12 cellular contexts compared by ENCODE assay signal in the genomic region with DNA sequence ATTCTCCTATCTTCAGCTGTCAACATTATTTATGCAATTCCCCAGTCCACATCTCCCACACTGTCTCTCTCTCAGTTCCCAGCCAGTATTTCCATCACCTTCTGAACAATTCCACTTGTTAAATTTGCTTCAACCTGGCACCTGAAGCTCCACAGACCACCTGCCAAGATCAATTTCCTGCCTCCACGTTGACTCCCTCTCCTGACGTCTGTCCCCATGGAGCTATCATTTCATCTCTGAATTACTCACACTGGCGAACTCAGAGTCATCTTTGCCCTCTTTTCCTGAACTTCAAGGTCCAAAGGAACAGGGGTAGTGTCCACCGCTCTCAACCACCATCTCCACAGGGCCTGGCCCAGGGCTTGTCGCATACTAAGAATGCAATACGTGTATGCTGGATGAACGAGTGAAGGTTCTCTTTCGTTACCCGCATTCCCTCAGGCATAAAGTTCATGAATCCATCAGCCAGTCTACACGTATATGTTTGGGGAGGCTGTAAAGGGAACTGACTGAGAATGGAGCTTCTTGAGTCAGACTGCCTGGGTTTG.
"Had no signal": no experiment of that assay in that cellular context is flagged by ENCODE, and none has a peak within 500 bp of the region (broad histone marks: within the 10 kb centered on the region; RNA-seq: fewer than 3 reads in every experiment).

No MANE protein-coding gene starts in this region.

- H3K9me3 ChIP-seq: ovary, stomach, testis had no signal

- H3K27ac Mint-ChIP-seq: activated CD4-positive, alpha-beta T cell treated with anti-CD3 and anti-CD28 coated beads, Interleukin-2, amount 10 ng/mL, durations not matched to agents 7 days and 5 days; activated naive CD8-positive, alpha-beta T cell treated with anti-CD3 and anti-CD28 coated beads for 36 hours; memory B cell had no signal

- H3K9me3 Mint-ChIP-seq: activated CD4-positive, alpha-beta T cell treated with anti-CD3 and anti-CD28 coated beads, Interleukin-2, amount 10 ng/mL, durations not matched to agents 7 days and 5 days; activated naive CD8-positive, alpha-beta T cell treated with anti-CD3 and anti-CD28 coated beads for 36 hours; memory B cell had no signal

- H3K4me2 ChIP-seq: hepatocyte had no signal

- H2AFZ ChIP-seq: hepatocyte had no signal

- H3K36me3 Mint-ChIP-seq: activated naive CD8-positive, alpha-beta T cell treated with anti-CD3 and anti-CD28 coated beads for 36 hours; memory B cell had no signal

- H3K79me2 ChIP-seq: hepatocyte had no signal

- H3K4me1 Mint-ChIP-seq: activated CD4-positive, alpha-beta T cell treated with anti-CD3 and anti-CD28 coated beads, Interleukin-2, amount 10 ng/mL, durations not matched to agents 7 days and 5 days; activated naive CD8-positive, alpha-beta T cell treated with anti-CD3 and anti-CD28 coated beads for 36 hours; memory B cell had no signal

- DNase-seq: activated CD4-positive, alpha-beta T cell treated with anti-CD3 and anti-CD28 coated beads, Interleukin-2, amount 10 ng/mL, durations not matched to agents 7 days and 5 days; activated CD4-positive, CD25-positive, alpha-beta regulatory T cell; activated gamma-delta T cell treated with Interleukin-2 at 50 U/mL for 16 hours; activated naive CD8-positive, alpha-beta T cell treated with anti-CD3 and anti-CD28 coated beads for 36 hours; ovary; stimulated activated CD4-positive, alpha-beta T cell treated with anti-CD3 and anti-CD28 coated beads, Interleukin-12 subunit alpha, Interleukin-12 subunit beta, amount 100 ng/mL, for 4 hours; stimulated activated CD4-positive, alpha-beta T cell treated with anti-CD3 and anti-CD28 coated beads, Interleukin-2, amount 100 ng/mL, for 24 hours; stomach; testis had no signal

- H3K4me3 ChIP-seq: hepatocyte, ovary, stomach, testis had no signal

- ATAC-seq: left lobe of liver had no signal

- H3K36me3 ChIP-seq: ovary, stomach had no signal

- H3K4me3 Mint-ChIP-seq: activated CD4-positive, alpha-beta T cell treated with anti-CD3 and anti-CD28 coated beads, Interleukin-2, amount 10 ng/mL, durations not matched to agents 7 days and 5 days; activated naive CD8-positive, alpha-beta T cell treated with anti-CD3 and anti-CD28 coated beads for 36 hours; memory B cell had no signal

- H3K27me3 Mint-ChIP-seq: activated CD4-positive, alpha-beta T cell treated with anti-CD3 and anti-CD28 coated beads, Interleukin-2, amount 10 ng/mL, durations not matched to agents 7 days and 5 days had no signal

- H3K27me3 ChIP-seq: hepatocyte, ovary, stomach, testis had no signal

- H3K27ac ChIP-seq: hepatocyte, ovary, testis had no signal
